ENCODE assay signal across 1 cellular context in the genomic region with DNA sequence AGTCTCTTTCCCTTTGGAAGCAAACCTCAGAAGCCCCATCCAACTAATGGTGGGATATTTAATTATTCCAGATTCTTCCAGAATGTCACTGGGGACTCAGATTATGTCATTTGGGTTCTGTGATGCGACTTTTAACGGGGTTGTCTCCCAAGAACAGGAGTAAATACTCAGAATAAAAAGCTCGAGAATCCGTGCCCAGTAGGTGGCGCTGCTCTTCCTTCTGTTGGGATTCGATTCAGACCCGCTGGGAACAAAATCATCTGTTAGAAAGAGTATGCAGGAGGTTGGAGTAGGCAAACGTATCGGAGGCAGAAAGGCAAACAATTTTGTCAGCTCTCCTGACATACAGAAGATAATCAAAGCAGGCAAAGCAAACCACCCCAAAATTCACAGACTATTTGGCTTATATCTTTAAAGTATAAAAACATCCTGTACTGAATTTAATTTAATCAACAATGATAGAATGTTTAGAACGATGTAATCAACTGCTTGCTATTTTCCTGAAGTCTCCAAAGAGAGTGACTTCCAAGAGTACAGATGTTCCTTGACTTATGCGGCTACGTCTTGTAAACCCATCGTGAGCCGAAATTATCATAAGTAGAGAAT.
TF ChIP-seq lines count a peak whose summit lies in the region.

No MANE protein-coding gene starts in this region.

TF ChIP-seq in SK-N-SH treated with all-trans-retinoic acid at 6 μM for 48 hours, 23 proteins besides CTCF, POLR2A, EP300 and RAD21 (continued from another document):
- TF ChIP-seq, protein P1, sequence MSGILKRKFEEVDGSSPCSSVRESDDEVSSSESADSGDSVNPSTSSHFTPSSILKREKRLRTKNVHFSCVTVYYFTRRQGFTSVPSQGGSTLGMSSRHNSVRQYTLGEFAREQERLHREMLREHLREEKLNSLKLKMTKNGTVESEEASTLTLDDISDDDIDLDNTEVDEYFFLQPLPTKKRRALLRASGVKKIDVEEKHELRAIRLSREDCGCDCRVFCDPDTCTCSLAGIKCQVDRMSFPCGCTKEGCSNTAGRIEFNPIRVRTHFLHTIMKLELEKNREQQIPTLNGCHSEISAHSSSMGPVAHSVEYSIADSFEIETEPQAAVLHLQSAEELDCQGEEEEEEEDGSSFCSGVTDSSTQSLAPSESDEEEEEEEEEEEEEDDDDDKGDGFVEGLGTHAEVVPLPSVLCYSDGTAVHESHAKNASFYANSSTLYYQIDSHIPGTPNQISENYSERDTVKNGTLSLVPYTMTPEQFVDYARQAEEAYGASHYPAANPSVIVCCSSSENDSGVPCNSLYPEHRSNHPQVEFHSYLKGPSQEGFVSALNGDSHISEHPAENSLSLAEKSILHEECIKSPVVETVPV (CRISPR knock-in tag; IDR thresholded peaks at IDR 0.05), result no peak
- no peak for TF ChIP-seq RARB (CRISPR knock-in tag; IDR thresholded peaks at IDR 0.05)
